Comparison of ENCODE assay signal across 1 cellular context in genomic region chr2:31675485-31675901, GRCh38.
TF ChIP-seq lines count a peak whose summit lies in the region.

No MANE protein-coding gene starts in this region.

TF ChIP-seq in HepG2, 621 proteins besides CTCF, POLR2A, EP300 and RAD21 (continued from another document):
- TF ChIP-seq ZNF318 (CRISPR knock-in tag; IDR thresholded peaks at IDR 0.05), result 0 out of 2 replicates have a peak, but pooled peaks have one; percentile 15
